In genomic region chr3:113746955-113747718, GRCh38 we compare ENCODE assay signal across 1 cellular context.
TF ChIP-seq lines count a peak whose summit lies in the region.

Gene ATP6V1A (plus strand): TSS chr3:113747035. CDS start chr3:113778754, 31,719 bp downstream.

TF ChIP-seq in K562, 482 proteins besides CTCF, POLR2A, EP300 and RAD21 (continued from another document and continues in another):
- TF ChIP-seq ELK1 (CRISPR knock-in tag; IDR thresholded peaks at IDR 0.05) (no peak), PRDM10 (IDR thresholded peaks at IDR 0.05; ENCODE audit: partially characterized antibody) (peak; percentile 68), MCM2 (IDR thresholded peaks at IDR 0.05; ENCODE audit: low read depth) (no peak), KLF13 (tag; IDR thresholded peaks at IDR 0.05; ENCODE audit: borderline replicate concordance, low read depth) (no peak), POLR2G (IDR thresholded peaks at IDR 0.05; ENCODE audit: low read depth, low read length) (peak; percentile 68), CREM (IDR thresholded peaks at IDR 0.05; ENCODE audit: low read depth) (no peak), TAF7 (tag; IDR thresholded peaks at IDR 0.05) (no peak), PTBP1 (IDR thresholded peaks at IDR 0.05; ENCODE audit: low read depth, low read length) (no peak), EP400 (IDR thresholded peaks at IDR 0.05) (no peak), SMC3 (conservative IDR thresholded peaks at IDR 0.05; ENCODE audit: insufficient read depth, low read depth, low read length) (no peak), FOXA1 (IDR thresholded peaks at IDR 0.05; ENCODE audit: borderline replicate concordance) (no peak), PHB (CRISPR knock-in tag; IDR thresholded peaks at IDR 0.05) (no peak), TFAP4 (CRISPR knock-in tag; IDR thresholded peaks at IDR 0.05; ENCODE audit: borderline replicate concordance) (no peak), TCF15 (CRISPR knock-in tag; IDR thresholded peaks at IDR 0.05) (no peak), BRF2 (IDR thresholded peaks at IDR 0.05; ENCODE audit: borderline replicate concordance, insufficient read depth, insufficient read length) (no peak), MTA3 (IDR thresholded peaks at IDR 0.05; ENCODE audit: borderline replicate concordance) (no peak), SOX6 (IDR thresholded peaks at IDR 0.05) (no peak), ZNF146 (CRISPR knock-in tag; IDR thresholded peaks at IDR 0.05; ENCODE audit: unreplicated experiment) (no peak), ZNF583 (CRISPR knock-in tag; IDR thresholded peaks at IDR 0.05) (no peak), PML (IDR thresholded peaks at IDR 0.05; ENCODE audit: low read length) (no peak), HLTF (IDR thresholded peaks at IDR 0.05) (no peak), ZNF124 (CRISPR knock-in tag; IDR thresholded peaks at IDR 0.05) (no peak), ETV1 (tag; conservative IDR thresholded peaks at IDR 0.05; ENCODE audit: low read depth) (no peak), CEBPG (CRISPR knock-in tag; IDR thresholded peaks at IDR 0.05) (no peak), CEBPG (tag; conservative IDR thresholded peaks at IDR 0.05 in 1 of 2, IDR thresholded peaks at IDR 0.05 in 1 of 2) (no peak), MECOM (CRISPR knock-in tag; IDR thresholded peaks at IDR 0.05) (no peak), NFRKB (IDR thresholded peaks at IDR 0.05; ENCODE audit: low read depth) (no peak), MYNN (IDR thresholded peaks at IDR 0.05) (no peak), MYNN (CRISPR knock-in tag; IDR thresholded peaks at IDR 0.05) (no peak), SAP30 (IDR thresholded peaks at IDR 0.05; ENCODE audit: borderline replicate concordance, insufficient read depth, low read depth, low read length, poor library complexity, severe bottlenecking) (peak; percentile 46), XRCC5 (IDR thresholded peaks at IDR 0.05; ENCODE audit: low read depth, low read length) (no peak), ZNF224 (CRISPR knock-in tag; IDR thresholded peaks at IDR 0.05) (no peak), ZBTB2 (IDR thresholded peaks at IDR 0.05) (no peak), ZNF395 (CRISPR knock-in tag; IDR thresholded peaks at IDR 0.05) (no peak), ZBTB12 (CRISPR knock-in tag; IDR thresholded peaks at IDR 0.05) (no peak), TOE1 (IDR thresholded peaks at IDR 0.05; ENCODE audit: borderline replicate concordance) (no peak), TOE1 (CRISPR knock-in tag; IDR thresholded peaks at IDR 0.05; ENCODE audit: borderline replicate concordance, low read depth) (no peak), BACH1 (tag; IDR thresholded peaks at IDR 0.05) (no peak; the same call in 1 of the 2 replicates), MBD1 (CRISPR knock-in tag; IDR thresholded peaks at IDR 0.05) (no peak), ETV5 (CRISPR knock-in tag; IDR thresholded peaks at IDR 0.05; ENCODE audit: low read depth) (no peak), CUX1 (CRISPR knock-in tag; IDR thresholded peaks at IDR 0.05) (no peak), PHB2 (IDR thresholded peaks at IDR 0.05; ENCODE audit: low read depth) (no peak), CGGBP1 (CRISPR knock-in tag; IDR thresholded peaks at IDR 0.05) (no peak), TBL1XR1 (IDR thresholded peaks at IDR 0.05; ENCODE audit: low read length in 2 of 2) (no peak), HSF4 (CRISPR knock-in tag; IDR thresholded peaks at IDR 0.05; ENCODE audit: borderline replicate concordance) (no peak)
